ENCODE assay signal across 1 cellular context in the genomic region with DNA sequence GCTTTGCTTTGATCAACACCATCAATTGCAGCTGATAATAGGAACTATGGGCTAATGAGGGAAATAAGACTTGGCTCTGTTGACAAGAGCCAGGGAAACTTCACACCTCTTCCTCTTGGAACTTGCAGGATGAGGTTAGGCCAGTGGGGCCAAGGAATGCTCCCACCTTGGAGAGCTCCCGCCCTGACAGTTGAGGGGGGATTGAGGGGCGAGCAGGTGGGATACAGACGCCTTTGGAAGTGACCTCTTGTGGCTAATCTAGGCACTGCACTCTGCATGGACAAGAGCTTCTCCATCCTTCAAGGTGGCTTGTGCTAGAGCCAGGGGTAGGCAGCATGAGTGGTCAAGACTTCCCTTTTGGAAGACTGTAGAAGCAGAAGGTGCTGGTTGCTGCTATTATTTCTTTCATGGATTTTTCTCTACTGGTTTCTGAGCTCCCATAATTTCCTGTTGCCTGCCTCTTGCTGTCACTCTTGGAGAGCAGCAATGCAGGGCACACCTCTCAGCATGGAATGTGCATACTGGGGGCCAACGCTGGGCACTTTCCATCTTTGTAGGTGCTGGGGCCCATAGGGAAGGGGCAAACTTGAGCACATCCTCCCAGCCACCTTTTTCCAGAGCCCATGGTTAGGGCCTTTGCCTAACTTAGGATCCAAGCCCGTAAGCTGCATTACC.
TF ChIP-seq lines count a peak whose summit lies in the region.

No MANE protein-coding gene starts in this region.

TF ChIP-seq in WTC11, 78 proteins besides CTCF, POLR2A, EP300 and RAD21 (continued from another document and continues in another):
- TF ChIP-seq USF1 (CRISPR knock-in tag; IDR thresholded peaks at IDR 0.05) (peak; percentile 29; the same call in 1 of the 2 replicates), ARID4B (CRISPR knock-in tag; IDR thresholded peaks at IDR 0.05; ENCODE audit: borderline replicate concordance) (peak; percentile 93; the same call in 1 of the 2 replicates), ETV6 (CRISPR knock-in tag; IDR thresholded peaks at IDR 0.05) (0 out of 2 replicates have a peak, but pooled peaks have one; percentile 47), GABPB1 (CRISPR knock-in tag; IDR thresholded peaks at IDR 0.05) (no peak), ESRRA (CRISPR knock-in tag; IDR thresholded peaks at IDR 0.05; ENCODE audit: borderline replicate concordance) (no peak), OVOL2 (CRISPR knock-in tag; IDR thresholded peaks at IDR 0.05; ENCODE audit: borderline replicate concordance) (no peak), ATF2 (CRISPR knock-in tag; IDR thresholded peaks at IDR 0.05; ENCODE audit: borderline replicate concordance, low read depth) (no peak; the same call in 1 of the 2 replicates), NR1H2 (CRISPR knock-in tag; IDR thresholded peaks at IDR 0.05) (no peak), PRRX2 (CRISPR knock-in tag; IDR thresholded peaks at IDR 0.05) (no peak), PRDM15 (CRISPR knock-in tag; IDR thresholded peaks at IDR 0.05) (no peak), NFATC4 (CRISPR knock-in tag; IDR thresholded peaks at IDR 0.05) (no peak), ZNF425 (CRISPR knock-in tag; conservative IDR thresholded peaks at IDR 0.05) (no peak), MAX (CRISPR knock-in tag; IDR thresholded peaks at IDR 0.05) (peak; percentile 71; the same call in 1 of the 2 replicates), TCF7 (CRISPR knock-in tag; IDR thresholded peaks at IDR 0.05; ENCODE audit: low read depth) (0 out of 2 replicates have a peak, but pooled peaks have one; percentile 24), MLX (CRISPR knock-in tag; IDR thresholded peaks at IDR 0.05) (no peak), TP53 (CRISPR knock-in tag; IDR thresholded peaks at IDR 0.05) (no peak), IRF2 (CRISPR knock-in tag; IDR thresholded peaks at IDR 0.05; ENCODE audit: borderline replicate concordance, low read depth) (no peak), ZNF219 (CRISPR knock-in tag; IDR thresholded peaks at IDR 0.05; ENCODE audit: borderline replicate concordance) (no peak), NFYB (CRISPR knock-in tag; conservative IDR thresholded peaks at IDR 0.05; ENCODE audit: low read depth) (0 out of 2 replicates have a peak, but pooled peaks have one; percentile 18), JUN (CRISPR knock-in tag; IDR thresholded peaks at IDR 0.05) (peak; percentile 54; the same call in 1 of the 2 replicates), FOXJ3 (CRISPR knock-in tag; IDR thresholded peaks at IDR 0.05; ENCODE audit: borderline replicate concordance) (no peak), ZNF232 (CRISPR knock-in tag; IDR thresholded peaks at IDR 0.05) (peak; percentile 92)
- TF ChIP-seq, protein P1, sequence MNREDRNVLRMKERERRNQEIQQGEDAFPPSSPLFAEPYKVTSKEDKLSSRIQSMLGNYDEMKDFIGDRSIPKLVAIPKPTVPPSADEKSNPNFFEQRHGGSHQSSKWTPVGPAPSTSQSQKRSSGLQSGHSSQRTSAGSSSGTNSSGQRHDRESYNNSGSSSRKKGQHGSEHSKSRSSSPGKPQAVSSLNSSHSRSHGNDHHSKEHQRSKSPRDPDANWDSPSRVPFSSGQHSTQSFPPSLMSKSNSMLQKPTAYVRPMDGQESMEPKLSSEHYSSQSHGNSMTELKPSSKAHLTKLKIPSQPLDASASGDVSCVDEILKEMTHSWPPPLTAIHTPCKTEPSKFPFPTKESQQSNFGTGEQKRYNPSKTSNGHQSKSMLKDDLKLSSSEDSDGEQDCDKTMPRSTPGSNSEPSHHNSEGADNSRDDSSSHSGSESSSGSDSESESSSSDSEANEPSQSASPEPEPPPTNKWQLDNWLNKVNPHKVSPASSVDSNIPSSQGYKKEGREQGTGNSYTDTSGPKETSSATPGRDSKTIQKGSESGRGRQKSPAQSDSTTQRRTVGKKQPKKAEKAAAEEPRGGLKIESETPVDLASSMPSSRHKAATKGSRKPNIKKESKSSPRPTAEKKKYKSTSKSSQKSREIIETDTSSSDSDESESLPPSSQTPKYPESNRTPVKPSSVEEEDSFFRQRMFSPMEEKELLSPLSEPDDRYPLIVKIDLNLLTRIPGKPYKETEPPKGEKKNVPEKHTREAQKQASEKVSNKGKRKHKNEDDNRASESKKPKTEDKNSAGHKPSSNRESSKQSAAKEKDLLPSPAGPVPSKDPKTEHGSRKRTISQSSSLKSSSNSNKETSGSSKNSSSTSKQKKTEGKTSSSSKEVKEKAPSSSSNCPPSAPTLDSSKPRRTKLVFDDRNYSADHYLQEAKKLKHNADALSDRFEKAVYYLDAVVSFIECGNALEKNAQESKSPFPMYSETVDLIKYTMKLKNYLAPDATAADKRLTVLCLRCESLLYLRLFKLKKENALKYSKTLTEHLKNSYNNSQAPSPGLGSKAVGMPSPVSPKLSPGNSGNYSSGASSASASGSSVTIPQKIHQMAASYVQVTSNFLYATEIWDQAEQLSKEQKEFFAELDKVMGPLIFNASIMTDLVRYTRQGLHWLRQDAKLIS (CRISPR knock-in tag; IDR thresholded peaks at IDR 0.05; ENCODE audit: borderline replicate concordance): no peak
- TF ChIP-seq, protein P2, sequence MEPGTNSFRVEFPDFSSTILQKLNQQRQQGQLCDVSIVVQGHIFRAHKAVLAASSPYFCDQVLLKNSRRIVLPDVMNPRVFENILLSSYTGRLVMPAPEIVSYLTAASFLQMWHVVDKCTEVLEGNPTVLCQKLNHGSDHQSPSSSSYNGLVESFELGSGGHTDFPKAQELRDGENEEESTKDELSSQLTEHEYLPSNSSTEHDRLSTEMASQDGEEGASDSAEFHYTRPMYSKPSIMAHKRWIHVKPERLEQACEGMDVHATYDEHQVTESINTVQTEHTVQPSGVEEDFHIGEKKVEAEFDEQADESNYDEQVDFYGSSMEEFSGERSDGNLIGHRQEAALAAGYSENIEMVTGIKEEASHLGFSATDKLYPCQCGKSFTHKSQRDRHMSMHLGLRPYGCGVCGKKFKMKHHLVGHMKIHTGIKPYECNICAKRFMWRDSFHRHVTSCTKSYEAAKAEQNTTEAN (CRISPR knock-in tag; IDR thresholded peaks at IDR 0.05): peak; percentile 81
- TF ChIP-seq, protein P3, sequence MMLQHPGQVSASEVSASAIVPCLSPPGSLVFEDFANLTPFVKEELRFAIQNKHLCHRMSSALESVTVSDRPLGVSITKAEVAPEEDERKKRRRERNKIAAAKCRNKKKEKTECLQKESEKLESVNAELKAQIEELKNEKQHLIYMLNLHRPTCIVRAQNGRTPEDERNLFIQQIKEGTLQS (CRISPR knock-in tag; conservative IDR thresholded peaks at IDR 0.05): no peak
- TF ChIP-seq, protein P4, sequence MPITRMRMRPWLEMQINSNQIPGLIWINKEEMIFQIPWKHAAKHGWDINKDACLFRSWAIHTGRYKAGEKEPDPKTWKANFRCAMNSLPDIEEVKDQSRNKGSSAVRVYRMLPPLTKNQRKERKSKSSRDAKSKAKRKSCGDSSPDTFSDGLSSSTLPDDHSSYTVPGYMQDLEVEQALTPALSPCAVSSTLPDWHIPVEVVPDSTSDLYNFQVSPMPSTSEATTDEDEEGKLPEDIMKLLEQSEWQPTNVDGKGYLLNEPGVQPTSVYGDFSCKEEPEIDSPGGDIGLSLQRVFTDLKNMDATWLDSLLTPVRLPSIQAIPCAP (CRISPR knock-in tag; IDR thresholded peaks at IDR 0.05): peak; percentile 62; the same call in 1 of the 2 replicates
